ENCODE assay signal across 15 cellular contexts in genomic region chr16:9013508-9013864, GRCh38. TPM values are rescaled to one million over a fixed set of nuclear protein-coding genes. Genes with fewer than 3 reads are reported as not detected.
A peak's percentile ranks its signal among the peaks of the same experiment; 100 is the strongest.
DNase-seq lines count a peak whose midpoint lies in the region; FAIRE-seq and TF ChIP-seq lines count a peak whose summit lies in the region.
"Had no signal": no experiment of that assay in that cellular context is flagged by ENCODE, and none has a peak within 500 bp of the region (broad histone marks: within the 10 kb centered on the region; RNA-seq: fewer than 3 reads in every experiment).

No MANE protein-coding gene starts in this region.

- H3K4me3 Mint-ChIP-seq in astrocyte (ENCODE audit: unreplicated experiment): no peak overlapping the region

- H3K9ac ChIP-seq in HUES48 (ENCODE audit: low read depth, low read length) (no peak overlapping the region), astrocyte (ENCODE audit: low read length) (no peak overlapping the region), iPS-20b (ENCODE audit: low read depth, low read length) (no peak overlapping the region), smooth muscle cell (ENCODE audit: low read depth) (no peak overlapping the region)
- H3K9ac ChIP-seq: KMS-11 had no signal

- H3K79me2 ChIP-seq in astrocyte (ENCODE audit: insufficient read depth, low read length) (no peaks in the 10 kb centered on the region), smooth muscle cell (ENCODE audit: low read depth) (no peaks in the 10 kb centered on the region)

- peaks cover 6% of the 10 kb centered on the region for H3K27me3 Mint-ChIP-seq in astrocyte (ENCODE audit: low read depth, unreplicated experiment)

- H3K4me1 ChIP-seq in HUES48 (ENCODE audit: control insufficient read depth, insufficient read depth, low read length): peaks cover 3% of the 10 kb centered on the region; the same call in 1 of the 2 replicates
- H3K4me1 ChIP-seq in astrocyte (ENCODE audit: insufficient read depth, low read length): peaks cover 9% of the 10 kb centered on the region
- peaks cover 3% of the 10 kb centered on the region for H3K4me1 ChIP-seq in iPS-20b (ENCODE audit: insufficient read depth, low read length)
- peaks cover 2% of the 10 kb centered on the region for H3K4me1 ChIP-seq in smooth muscle cell (ENCODE audit: low read depth)
- peaks cover 0 to 6% (median 5%) of the 10 kb centered on the region in 4 donors for H3K4me1 ChIP-seq in Peyer's patch

- peaks cover 6% of the 10 kb centered on the region for H3K9me3 ChIP-seq in HUES48 (ENCODE audit: control insufficient read depth, insufficient read depth, low read length)
- peaks cover 7% of the 10 kb centered on the region for H3K9me3 ChIP-seq in astrocyte (ENCODE audit: insufficient read depth, low read depth, low read length)
- H3K9me3 ChIP-seq in iPS-20b (ENCODE audit: insufficient read depth, low read depth, low read length): peaks cover 6% of the 10 kb centered on the region
- H3K9me3 ChIP-seq in smooth muscle cell (replicated peaks; ENCODE audit: low read depth): no peaks in the 10 kb centered on the region
- peaks cover 0 to 6% (median 2%) of the 10 kb centered on the region in 4 donors for H3K9me3 ChIP-seq in Peyer's patch

- H3K9me3 Mint-ChIP-seq in astrocyte (ENCODE audit: unreplicated experiment): peaks cover 5% of the 10 kb centered on the region

- H3K4me1 Mint-ChIP-seq in astrocyte (ENCODE audit: low read depth, unreplicated experiment): peaks cover 3% of the 10 kb centered on the region

- TF ChIP-seq POLR2A in Peyer's patch (IDR thresholded peaks at IDR 0.05): no peak

- H3K36me3 ChIP-seq in HUES48 (ENCODE audit: control insufficient read depth, insufficient read depth, low read length): no peaks in the 10 kb centered on the region
- no peaks in the 10 kb centered on the region for H3K36me3 ChIP-seq in astrocyte (ENCODE audit: insufficient read depth, low read length)
- no peaks in the 10 kb centered on the region for H3K36me3 ChIP-seq in iPS-20b (ENCODE audit: insufficient read depth, low read depth, low read length)
- no peaks in the 10 kb centered on the region for H3K36me3 ChIP-seq in smooth muscle cell (ENCODE audit: low read depth)
- H3K36me3 ChIP-seq in Peyer's patch: no peaks in the 10 kb centered on the region
- H3K36me3 ChIP-seq: HAP-1 had no signal

- no peaks in the 10 kb centered on the region for H3F3A ChIP-seq in smooth muscle cell (ENCODE audit: low read depth)

- 53% methylated on average over 7 of the region's 7 CpGs for WGBS in smooth muscle cell (ENCODE audit: low lambda C conversion rate)

- no peak overlapping the region for H3K27ac Mint-ChIP-seq in astrocyte (ENCODE audit: unreplicated experiment)

- H3K4me2 ChIP-seq in astrocyte (ENCODE audit: low read length) (peak overlapping the region; percentile 53), smooth muscle cell (peak overlapping the region; percentile 61)
- H3K4me2 ChIP-seq: KMS-11 had no signal

- H3K4me3 ChIP-seq in HUES48 (ENCODE audit: low read depth, low read length) (peak overlapping the region; percentile 11; the same call in 1 of the 2 replicates), astrocyte (ENCODE audit: insufficient read depth, low read depth, low read length) (no peak overlapping the region), iPS-20b (ENCODE audit: low read length) (peak overlapping the region; percentile 37; the same call in 1 of the 2 replicates), smooth muscle cell (no peak overlapping the region), Peyer's patch (no peak overlapping the region)
- H3K4me3 ChIP-seq: HAP-1 had no signal

- no peak for DNase-seq in astrocyte (ENCODE audit: low read depth)
- no peak for DNase-seq in smooth muscle cell (lab: John Stamatoyannopoulos, UW; ENCODE audit: unreplicated experiment)
- DNase-seq in stimulated activated CD4-positive, alpha-beta T cell treated with anti-CD3 and anti-CD28 coated beads, Interleukin-4, amount 100 ng/mL, for 4 hours: no peak
- DNase-seq in nucleus accumbens (lab: John Stamatoyannopoulos, UW): no peak
- DNase-seq in Peyer's patch: no peak
- DNase-seq: ACHN, DMS153, NCI-H1048, NCI-H1436 treated with DMSO at 0.1 percent for 48 hours, NCI-H2029 treated with DMSO at 0.1 percent for 48 hours, NCI-H510A treated with DMSO at 0.1 percent for 48 hours had no signal

- no peaks in the 10 kb centered on the region for H3K27me3 ChIP-seq in HUES48 (ENCODE audit: control insufficient read depth, insufficient read depth, low read length)
- H3K27me3 ChIP-seq in astrocyte (ENCODE audit: insufficient read depth, low read length): no peaks in the 10 kb centered on the region
- no peaks in the 10 kb centered on the region for H3K27me3 ChIP-seq in iPS-20b (ENCODE audit: insufficient read depth, low read length)
- H3K27me3 ChIP-seq in smooth muscle cell (ENCODE audit: low read depth): no peaks in the 10 kb centered on the region
- no peaks in the 10 kb centered on the region for H3K27me3 ChIP-seq in Peyer's patch

- H2AFZ ChIP-seq in astrocyte (ENCODE audit: low read depth, low read length): peak overlapping the region; percentile 51
- H2AFZ ChIP-seq in smooth muscle cell (ENCODE audit: low read depth): no peak overlapping the region

- TF ChIP-seq CTCF in astrocyte (IDR thresholded peaks at IDR 0.05; ENCODE audit: insufficient read depth, low read depth, low read length) (no peak), smooth muscle cell (IDR thresholded peaks at IDR 0.05; ENCODE audit: borderline replicate concordance, insufficient read depth, poor library complexity, severe bottlenecking) (no peak), Peyer's patch (IDR thresholded peaks at IDR 0.05) (no peak)

- no peak for FAIRE-seq in astrocyte (lab: Jason Lieb, UNC)

- H3K27ac ChIP-seq in HUES48 (ENCODE audit: low read depth, low read length) (no peak overlapping the region), astrocyte (ENCODE audit: low read depth, low read length) (no peak overlapping the region), iPS-20b (ENCODE audit: low read length) (no peak overlapping the region), smooth muscle cell (ENCODE audit: low read depth) (no peak overlapping the region), Peyer's patch (no peak overlapping the region)
- H3K27ac ChIP-seq: KMS-11 had no signal

- no peaks in the 10 kb centered on the region for H3K36me3 Mint-ChIP-seq in astrocyte (ENCODE audit: low read depth, unreplicated experiment)

- no peaks in the 10 kb centered on the region for H4K20me1 ChIP-seq in astrocyte (ENCODE audit: insufficient read depth, low read length)
- H4K20me1 ChIP-seq in smooth muscle cell (ENCODE audit: low read depth): no peaks in the 10 kb centered on the region

RNA-seq across cellular contexts. Expression of gene USP7, which starts 49.8 kb away (rescaled TPM):
- total RNA-seq in astrocyte: 93.6 and 96.9 TPM in 2 replicates
- 50.7 and 60.8 TPM in 2 replicates for total RNA-seq in smooth muscle cell
- polyA plus RNA-seq in smooth muscle cell: 52.1 and 55.6 TPM in 2 replicates
- 100 to 1,000 TPM; 125 to 139 (median 130) TPM for total RNA-seq in Peyer's patch

Comparison
In these comparisons a context has a peak if more than half of its experiments do, and no peak if none do; other contexts are left out.
1. H3K4me3 ChIP-seq: peak in HUES48 (single experiment) and iPS-20b (single experiment); none in astrocyte (single experiment), smooth muscle cell (single experiment) and Peyer's patch (0 of 4).